Comparison of ENCODE assay signal across 37 cellular contexts in genomic region chr3:63294332-63294731, GRCh38. TPM values are rescaled to one million over a fixed set of nuclear protein-coding genes. Genes with fewer than 3 reads are reported as not detected.
"Had no signal": no experiment of that assay in that cellular context is flagged by ENCODE, and none has a peak within 500 bp of the region (broad histone marks: within the 10 kb centered on the region; RNA-seq: fewer than 3 reads in every experiment).

No MANE protein-coding gene starts in this region.

- DNase-seq: Karpas-422, Kasumi-1, MG63, MM.1S, MV-4-11, NCI-H1048, NCI-H1092, NCI-H1092 treated with DMSO at 0.1 percent for 48 hours, NCI-H1105, NCI-H1105 treated with DMSO at 0.1 percent for 48 hours, NCI-H1417, NCI-H1417 treated with DMSO at 0.1 percent for 48 hours, NCI-H1436, NCI-H1436 treated with DMSO at 0.1 percent for 48 hours, NCI-H146, NCI-H1694, NCI-H1694 treated with DMSO at 0.1 percent for 48 hours, NCI-H187, NCI-H187 treated with DMSO at 0.1 percent for 48 hours, NCI-H1930, NCI-H2029, NCI-H2029 treated with DMSO at 0.1 percent for 48 hours, NCI-H2081, NCI-H2081 treated with DMSO at 0.1 percent for 48 hours, NCI-H2107, NCI-H2171, NCI-H2171 treated with DMSO at 0.1 percent for 48 hours, NCI-H2227 treated with DMSO at 0.1 percent for 48 hours, NCI-H226, NCI-H345, NCI-H446, NCI-H446 treated with DMSO at 0.1 percent for 48 hours, NCI-H510A had no signal

RNA-seq across cellular contexts. Expression of gene SYNPR, which starts 16.2 kb away (rescaled TPM):
- total RNA-seq: LHCN-M2, M059J, MCF 10A, NCI-H460 had no signal
